ENCODE assay signal across 1 cellular context in the genomic region with DNA sequence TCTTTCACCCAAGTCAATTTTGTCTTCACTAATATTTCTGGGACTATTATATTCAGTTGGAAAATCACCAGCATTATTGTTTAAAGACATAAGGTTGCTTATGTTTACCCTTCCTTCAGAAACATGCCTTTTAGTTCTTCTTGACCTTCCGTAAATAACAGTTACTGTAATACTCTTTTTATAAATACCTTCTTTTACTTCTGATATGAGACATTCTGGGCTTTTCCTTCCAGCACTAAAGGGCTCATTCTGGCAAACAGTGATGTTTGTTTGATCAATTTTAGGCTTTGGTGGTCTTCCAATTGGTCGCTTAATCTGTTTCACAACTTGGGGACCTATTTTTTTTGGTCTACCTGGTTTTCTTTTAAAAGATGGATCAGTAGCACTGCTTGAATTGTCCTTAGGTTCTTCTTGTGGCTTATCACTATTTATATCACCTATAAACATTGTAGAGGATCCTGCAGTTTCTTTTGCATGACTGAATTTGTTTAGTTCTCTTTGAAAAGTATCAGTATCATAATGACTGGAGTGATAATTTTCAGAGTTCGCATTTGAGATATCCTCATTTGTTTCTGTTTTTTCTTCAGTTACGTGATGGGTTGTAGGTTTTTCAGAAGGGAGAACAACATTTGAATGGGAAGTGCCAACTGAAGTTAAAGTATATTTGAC.
TF ChIP-seq lines count a peak whose summit lies in the region.

No MANE protein-coding gene starts in this region.

TF ChIP-seq in GM23338, 12 proteins besides CTCF, POLR2A, EP300 and RAD21 (continued from another document):
- TF ChIP-seq, protein P1, sequence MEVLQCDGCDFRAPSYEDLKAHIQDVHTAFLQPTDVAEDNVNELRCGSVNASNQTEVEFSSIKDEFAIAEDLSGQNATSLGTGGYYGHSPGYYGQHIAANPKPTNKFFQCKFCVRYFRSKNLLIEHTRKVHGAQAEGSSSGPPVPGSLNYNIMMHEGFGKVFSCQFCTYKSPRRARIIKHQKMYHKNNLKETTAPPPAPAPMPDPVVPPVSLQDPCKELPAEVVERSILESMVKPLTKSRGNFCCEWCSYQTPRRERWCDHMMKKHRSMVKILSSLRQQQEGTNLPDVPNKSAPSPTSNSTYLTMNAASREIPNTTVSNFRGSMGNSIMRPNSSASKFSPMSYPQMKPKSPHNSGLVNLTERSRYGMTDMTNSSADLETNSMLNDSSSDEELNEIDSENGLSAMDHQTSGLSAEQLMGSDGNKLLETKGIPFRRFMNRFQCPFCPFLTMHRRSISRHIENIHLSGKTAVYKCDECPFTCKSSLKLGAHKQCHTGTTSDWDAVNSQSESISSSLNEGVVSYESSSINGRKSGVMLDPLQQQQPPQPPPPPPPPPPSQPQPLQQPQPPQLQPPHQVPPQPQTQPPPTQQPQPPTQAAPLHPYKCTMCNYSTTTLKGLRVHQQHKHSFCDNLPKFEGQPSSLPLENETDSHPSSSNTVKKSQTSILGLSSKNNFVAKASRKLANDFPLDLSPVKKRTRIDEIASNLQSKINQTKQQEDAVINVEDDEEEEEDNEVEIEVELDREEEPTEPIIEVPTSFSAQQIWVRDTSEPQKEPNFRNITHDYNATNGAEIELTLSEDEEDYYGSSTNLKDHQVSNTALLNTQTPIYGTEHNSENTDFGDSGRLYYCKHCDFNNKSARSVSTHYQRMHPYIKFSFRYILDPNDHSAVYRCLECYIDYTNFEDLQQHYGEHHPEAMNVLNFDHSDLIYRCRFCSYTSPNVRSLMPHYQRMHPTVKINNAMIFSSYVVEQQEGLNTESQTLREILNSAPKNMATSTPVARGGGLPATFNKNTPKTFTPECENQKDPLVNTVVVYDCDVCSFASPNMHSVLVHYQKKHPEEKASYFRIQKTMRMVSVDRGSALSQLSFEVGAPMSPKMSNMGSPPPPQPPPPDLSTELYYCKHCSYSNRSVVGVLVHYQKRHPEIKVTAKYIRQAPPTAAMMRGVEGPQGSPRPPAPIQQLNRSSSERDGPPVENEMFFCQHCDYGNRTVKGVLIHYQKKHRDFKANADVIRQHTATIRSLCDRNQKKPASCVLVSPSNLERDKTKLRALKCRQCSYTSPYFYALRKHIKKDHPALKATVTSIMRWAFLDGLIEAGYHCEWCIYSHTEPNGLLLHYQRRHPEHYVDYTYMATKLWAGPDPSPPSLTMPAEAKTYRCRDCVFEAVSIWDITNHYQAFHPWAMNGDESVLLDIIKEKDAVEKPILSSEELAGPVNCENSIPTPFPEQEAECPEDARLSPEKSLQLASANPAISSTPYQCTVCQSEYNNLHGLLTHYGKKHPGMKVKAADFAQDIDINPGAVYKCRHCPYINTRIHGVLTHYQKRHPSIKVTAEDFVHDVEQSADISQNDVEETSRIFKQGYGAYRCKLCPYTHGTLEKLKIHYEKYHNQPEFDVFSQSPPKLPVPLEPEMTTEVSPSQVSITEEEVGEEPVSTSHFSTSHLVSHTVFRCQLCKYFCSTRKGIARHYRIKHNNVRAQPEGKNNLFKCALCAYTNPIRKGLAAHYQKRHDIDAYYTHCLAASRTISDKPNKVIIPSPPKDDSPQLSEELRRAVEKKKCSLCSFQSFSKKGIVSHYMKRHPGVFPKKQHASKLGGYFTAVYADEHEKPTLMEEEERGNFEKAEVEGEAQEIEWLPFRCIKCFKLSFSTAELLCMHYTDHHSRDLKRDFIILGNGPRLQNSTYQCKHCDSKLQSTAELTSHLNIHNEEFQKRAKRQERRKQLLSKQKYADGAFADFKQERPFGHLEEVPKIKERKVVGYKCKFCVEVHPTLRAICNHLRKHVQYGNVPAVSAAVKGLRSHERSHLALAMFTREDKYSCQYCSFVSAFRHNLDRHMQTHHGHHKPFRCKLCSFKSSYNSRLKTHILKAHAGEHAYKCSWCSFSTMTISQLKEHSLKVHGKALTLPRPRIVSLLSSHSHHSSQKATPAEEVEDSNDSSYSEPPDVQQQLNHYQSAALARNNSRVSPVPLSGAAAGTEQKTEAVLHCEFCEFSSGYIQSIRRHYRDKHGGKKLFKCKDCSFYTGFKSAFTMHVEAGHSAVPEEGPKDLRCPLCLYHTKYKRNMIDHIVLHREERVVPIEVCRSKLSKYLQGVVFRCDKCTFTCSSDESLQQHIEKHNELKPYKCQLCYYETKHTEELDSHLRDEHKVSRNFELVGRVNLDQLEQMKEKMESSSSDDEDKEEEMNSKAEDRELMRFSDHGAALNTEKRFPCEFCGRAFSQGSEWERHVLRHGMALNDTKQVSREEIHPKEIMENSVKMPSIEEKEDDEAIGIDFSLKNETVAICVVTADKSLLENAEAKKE (CRISPR knock-in tag; IDR thresholded peaks at IDR 0.05), result no peak
- TF ChIP-seq ZNF331 (CRISPR knock-in tag; IDR thresholded peaks at IDR 0.05; ENCODE audit: low read depth), result no peak
- no peak for TF ChIP-seq POLR2AphosphoS5 (IDR thresholded peaks at IDR 0.05; ENCODE audit: low read depth)
- TF ChIP-seq, protein P2, sequence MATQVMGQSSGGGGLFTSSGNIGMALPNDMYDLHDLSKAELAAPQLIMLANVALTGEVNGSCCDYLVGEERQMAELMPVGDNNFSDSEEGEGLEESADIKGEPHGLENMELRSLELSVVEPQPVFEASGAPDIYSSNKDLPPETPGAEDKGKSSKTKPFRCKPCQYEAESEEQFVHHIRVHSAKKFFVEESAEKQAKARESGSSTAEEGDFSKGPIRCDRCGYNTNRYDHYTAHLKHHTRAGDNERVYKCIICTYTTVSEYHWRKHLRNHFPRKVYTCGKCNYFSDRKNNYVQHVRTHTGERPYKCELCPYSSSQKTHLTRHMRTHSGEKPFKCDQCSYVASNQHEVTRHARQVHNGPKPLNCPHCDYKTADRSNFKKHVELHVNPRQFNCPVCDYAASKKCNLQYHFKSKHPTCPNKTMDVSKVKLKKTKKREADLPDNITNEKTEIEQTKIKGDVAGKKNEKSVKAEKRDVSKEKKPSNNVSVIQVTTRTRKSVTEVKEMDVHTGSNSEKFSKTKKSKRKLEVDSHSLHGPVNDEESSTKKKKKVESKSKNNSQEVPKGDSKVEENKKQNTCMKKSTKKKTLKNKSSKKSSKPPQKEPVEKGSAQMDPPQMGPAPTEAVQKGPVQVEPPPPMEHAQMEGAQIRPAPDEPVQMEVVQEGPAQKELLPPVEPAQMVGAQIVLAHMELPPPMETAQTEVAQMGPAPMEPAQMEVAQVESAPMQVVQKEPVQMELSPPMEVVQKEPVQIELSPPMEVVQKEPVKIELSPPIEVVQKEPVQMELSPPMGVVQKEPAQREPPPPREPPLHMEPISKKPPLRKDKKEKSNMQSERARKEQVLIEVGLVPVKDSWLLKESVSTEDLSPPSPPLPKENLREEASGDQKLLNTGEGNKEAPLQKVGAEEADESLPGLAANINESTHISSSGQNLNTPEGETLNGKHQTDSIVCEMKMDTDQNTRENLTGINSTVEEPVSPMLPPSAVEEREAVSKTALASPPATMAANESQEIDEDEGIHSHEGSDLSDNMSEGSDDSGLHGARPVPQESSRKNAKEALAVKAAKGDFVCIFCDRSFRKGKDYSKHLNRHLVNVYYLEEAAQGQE (IDR thresholded peaks at IDR 0.05; ENCODE audit: unreplicated experiment), result no peak
- no peak for TF ChIP-seq CREB1 (CRISPR knock-in tag; IDR thresholded peaks at IDR 0.05; ENCODE audit: low read depth)
